ENCODE assay signal across 22 cellular contexts in the genomic region with DNA sequence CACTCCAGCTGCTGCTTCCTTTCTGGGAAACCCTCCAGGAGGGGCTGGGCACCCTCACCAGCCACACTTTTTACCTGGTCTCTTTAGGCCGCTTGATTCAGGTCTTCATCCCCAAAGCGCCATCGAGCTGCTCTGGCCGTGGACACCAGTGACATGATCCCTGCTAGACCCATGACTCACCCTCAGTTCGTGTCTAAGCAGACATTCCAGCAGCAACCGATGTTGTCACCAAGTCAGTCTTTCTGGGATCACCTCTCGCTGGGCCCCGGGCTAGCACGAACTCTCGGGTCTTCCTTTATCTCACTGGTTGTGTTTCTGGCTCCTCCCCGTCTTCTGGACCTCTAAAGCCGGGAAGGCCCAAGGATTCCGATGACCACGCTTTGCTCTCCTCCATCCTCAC. TPM values are rescaled to one million over a fixed set of nuclear protein-coding genes. Genes with fewer than 3 reads are reported as not detected.
"Had no signal": no experiment of that assay in that cellular context is flagged by ENCODE, and none has a peak within 500 bp of the region (broad histone marks: within the 10 kb centered on the region; RNA-seq: fewer than 3 reads in every experiment).

No MANE protein-coding gene starts in this region.

- H3K36me3 Mint-ChIP-seq: activated naive CD8-positive, alpha-beta T cell; brain; IgD-negative memory B cell had no signal

- H3K9ac ChIP-seq: KMS-11 had no signal

- H3K4me3 ChIP-seq: MG63 had no signal

- DNase-seq: activated CD4-positive, alpha-beta T cell treated with anti-CD3 and anti-CD28 coated beads for 4 hours; activated CD8-positive, alpha-beta T cell treated with anti-CD3 and anti-CD28 coated beads for 36 hours; activated effector memory CD4-positive, alpha-beta T cell treated with anti-CD3 and anti-CD28 coated beads, Interleukin-2, amount 50 U/mL, for 16 hours; activated naive CD4-positive, alpha-beta T cell treated with anti-CD3 and anti-CD28 coated beads for 36 hours; activated T-cell treated with anti-CD3 and anti-CD28 coated beads, Interleukin-2, amount 50 U/mL, for 24 hours; amygdala; MG63; MV-4-11; NCI-H1092 treated with DMSO at 0.1 percent for 48 hours; NCI-H1417 treated with DMSO at 0.1 percent for 48 hours; NCI-H1694 treated with DMSO at 0.1 percent for 48 hours; NCI-H2081; NCI-H524; SIG-M5; T-helper 2 cell; T1000 had no signal

- H3K9me3 ChIP-seq: MG63 had no signal

- H3K4me3 Mint-ChIP-seq: activated CD8-positive, alpha-beta T cell treated with anti-CD3 and anti-CD28 coated beads for 36 hours; activated naive CD4-positive, alpha-beta T cell treated with anti-CD3 and anti-CD28 coated beads for 36 hours; activated naive CD8-positive, alpha-beta T cell; activated T-cell treated with anti-CD3 and anti-CD28 coated beads, Interleukin-2, amount 50 U/mL, for 24 hours; brain; IgD-negative memory B cell had no signal

- H3K27ac ChIP-seq: KMS-11 had no signal

- H3K27me3 Mint-ChIP-seq: brain had no signal

- H3K36me3 ChIP-seq: MG63 had no signal

- H3K4me2 ChIP-seq: KMS-11 had no signal

- H3K9me3 Mint-ChIP-seq: activated CD8-positive, alpha-beta T cell treated with anti-CD3 and anti-CD28 coated beads for 36 hours; activated naive CD4-positive, alpha-beta T cell treated with anti-CD3 and anti-CD28 coated beads for 36 hours; activated T-cell treated with anti-CD3 and anti-CD28 coated beads, Interleukin-2, amount 50 U/mL, for 24 hours had no signal

- H3K27ac Mint-ChIP-seq: activated CD8-positive, alpha-beta T cell treated with anti-CD3 and anti-CD28 coated beads for 36 hours; activated naive CD4-positive, alpha-beta T cell treated with anti-CD3 and anti-CD28 coated beads for 36 hours; activated naive CD8-positive, alpha-beta T cell; activated T-cell treated with anti-CD3 and anti-CD28 coated beads, Interleukin-2, amount 50 U/mL, for 24 hours; brain had no signal

- ATAC-seq: activated CD4-positive, CD25-positive, alpha-beta regulatory T cell treated with anti-CD3 and anti-CD28 coated beads, Interleukin-2, amount 50 U/mL, for 24 hours; activated CD8-positive, alpha-beta T cell treated with anti-CD3 and anti-CD28 coated beads for 36 hours had no signal

RNA-seq across cellular contexts. Expression of gene GPR31, which starts 43.0 kb away (rescaled TPM):
- total RNA-seq: activated CD8-positive, alpha-beta T cell treated with anti-CD3 and anti-CD28 coated beads for 36 hours; activated naive CD4-positive, alpha-beta T cell treated with anti-CD3 and anti-CD28 coated beads for 36 hours; astrocyte had no signal
- polyA plus RNA-seq: IgD-negative memory B cell had no signal
